Comparison of ENCODE assay signal across 8 cellular contexts in genomic region chr7:35037526-35038339, GRCh38. TPM values are rescaled to one million over a fixed set of nuclear protein-coding genes. Genes with fewer than 3 reads are reported as not detected.
DNase-seq lines count a peak whose midpoint lies in the region; ATAC-seq and TF ChIP-seq lines count a peak whose summit lies in the region.

No MANE protein-coding gene starts in this region.

- H4K91ac ChIP-seq in trophoblast cell (ENCODE audit: low read depth, low read length), result peak overlapping the region; percentile 17

- H4K8ac ChIP-seq in trophoblast cell (ENCODE audit: low read depth, low read length), result peak overlapping the region; percentile 3

- no peaks in the 10 kb centered on the region for H3K27me3 ChIP-seq in trophoblast cell (ENCODE audit: insufficient read depth, low read length)
- no peaks in the 10 kb centered on the region for H3K27me3 ChIP-seq in transverse colon

- no peaks in the 10 kb centered on the region for H3K9me3 ChIP-seq in trophoblast cell (ENCODE audit: insufficient read depth, low read depth, low read length)
- H3K9me3 ChIP-seq in transverse colon, result no peaks in the 10 kb centered on the region

- H3K27ac ChIP-seq in trophoblast cell (ENCODE audit: low read depth, low read length) (peak overlapping the region; percentile 80), transverse colon (peak overlapping the region; percentile 88 to 96 (median 94))

- in situ Hi-C loops in transverse colon (cut with MboI; ENCODE audit: low pct_ligation_motif_present in 1 of 4, low pct_unique_long_range_greater_than_20kb in 1 of 4, low sequenced_read_pairs in 3 of 4), result no loop called here

- TF ChIP-seq EP300 in transverse colon (IDR thresholded peaks at IDR 0.05; ENCODE audit: low read depth), result no peak

- H3K14ac ChIP-seq in trophoblast cell (ENCODE audit: low read length), result peak overlapping the region; percentile 6

- H3K4me3 ChIP-seq in GM12865 (ENCODE audit: low read depth, low read length) (peak overlapping the region; percentile 64), trophoblast cell (ENCODE audit: low read depth, low read length) (peak overlapping the region; percentile 89), transverse colon (peak overlapping the region; percentile 70 to 87 (median 78))

- TF ChIP-seq CTCF in GM12865 (IDR thresholded peaks at IDR 0.05; ENCODE audit: insufficient read depth, low read depth, low read length, missing control alignments) (peak; percentile 92), transverse colon (IDR thresholded peaks at IDR 0.05) (peak; percentile 75 to 90 (median 87))

- no peaks in the 10 kb centered on the region for H3K36me3 Mint-ChIP-seq in activated naive CD8-positive, alpha-beta T cell treated with anti-CD3 and anti-CD28 coated beads, Interleukin-2, amount 10 ng/mL, durations not matched to agents 7 days and 5 days

- no peak overlapping the region for H3K27ac Mint-ChIP-seq in activated naive CD8-positive, alpha-beta T cell treated with anti-CD3 and anti-CD28 coated beads, Interleukin-2, amount 10 ng/mL, durations not matched to agents 7 days and 5 days

- peak overlapping the region; percentile 54 for H2BK120ac ChIP-seq in trophoblast cell (ENCODE audit: insufficient read depth, low read length, poor library complexity)

- no peak for TF ChIP-seq POLR2A in transverse colon (IDR thresholded peaks at IDR 0.05)

- POLR2A ChIA-PET in activated naive CD8-positive, alpha-beta T cell treated with anti-CD3 and anti-CD28 coated beads, Interleukin-2, amount 10 ng/mL, durations not matched to agents 7 days and 5 days (lab: Charles Lee), result no interaction called here

- H3K36me3 ChIP-seq in trophoblast cell (ENCODE audit: control insufficient read depth in 1 of 2, insufficient read depth in 2 of 2, low read length in 2 of 2), result no peaks in the 10 kb centered on the region
- no peaks in the 10 kb centered on the region for H3K36me3 ChIP-seq in transverse colon

- H3K27me3 Mint-ChIP-seq in activated naive CD8-positive, alpha-beta T cell treated with anti-CD3 and anti-CD28 coated beads, Interleukin-2, amount 10 ng/mL, durations not matched to agents 7 days and 5 days, result peaks cover 17% of the 10 kb centered on the region

- peaks cover 5 to 8% of the 10 kb centered on the region in 2 experiments for H3K4me1 ChIP-seq in trophoblast cell (ENCODE audit: control insufficient read depth in 1 of 2, insufficient read depth in 2 of 2, low read length in 2 of 2)
- H3K4me1 ChIP-seq in transverse colon, result peaks cover 14 to 36% (median 19%) of the 10 kb centered on the region in 4 donors

- H3K4ac ChIP-seq in trophoblast cell (ENCODE audit: low read depth, low read length), result peak overlapping the region; percentile 12

- peak overlapping the region; percentile 0 for H4K12ac ChIP-seq in trophoblast cell (ENCODE audit: low read depth, low read length)

- H3K9ac ChIP-seq in trophoblast cell (ENCODE audit: low read length), result peak overlapping the region; percentile 94

- H2AFZ ChIP-seq in trophoblast cell (ENCODE audit: insufficient read depth, low read length, poor library complexity), result peak overlapping the region; percentile 9

- intact Hi-C loops in Right ventricle myocardium superior (cut with DNase I) (loop anchor here (10.0 kb wide), 1 partner anchor 213 kb away; no protein-coding TSS in a partner anchor), transverse colon (cut with DNase I; ENCODE audit: low total_unique reads) (no loop called here)

- H2BK12ac ChIP-seq in trophoblast cell (ENCODE audit: low read length), result no peak overlapping the region

- H3K9me3 Mint-ChIP-seq in activated naive CD8-positive, alpha-beta T cell treated with anti-CD3 and anti-CD28 coated beads, Interleukin-2, amount 10 ng/mL, durations not matched to agents 7 days and 5 days, result no peaks in the 10 kb centered on the region

- ATAC-seq in HG02623 (IDR thresholded peaks at IDR 0.05; ENCODE audit: unreplicated experiment) (peak; percentile 83), Right ventricle myocardium superior (ENCODE audit: poor library complexity) (peak; percentile 92)
- peak; percentile 82 for ATAC-seq in activated naive CD8-positive, alpha-beta T cell treated with anti-CD3 and anti-CD28 coated beads, Interleukin-2, amount 10 ng/mL, durations not matched to agents 7 days and 5 days (ENCODE audit: low read depth)

- peak overlapping the region; percentile 98 for H3K4me2 ChIP-seq in trophoblast cell (ENCODE audit: low read length)

- H3K18ac ChIP-seq in trophoblast cell (ENCODE audit: low read length), result no peak overlapping the region

- peak overlapping the region; percentile 87 for H3K4me3 Mint-ChIP-seq in activated naive CD8-positive, alpha-beta T cell treated with anti-CD3 and anti-CD28 coated beads, Interleukin-2, amount 10 ng/mL, durations not matched to agents 7 days and 5 days

- no peak overlapping the region for H2AK5ac ChIP-seq in trophoblast cell (ENCODE audit: low read length)

- peak; percentile 97 for DNase-seq in GM12865 (ENCODE audit: low read depth)
- DNase-seq in NCI-H1092 treated with DMSO at 0.1 percent for 48 hours (lab: John Stamatoyannopoulos, UW), result peak; percentile 94
- DNase-seq in SKM-1 (lab: John Stamatoyannopoulos, UW; ENCODE audit: unreplicated experiment), result peak; percentile 71
- peak; percentile 97 for DNase-seq in activated naive CD8-positive, alpha-beta T cell treated with anti-CD3 and anti-CD28 coated beads, Interleukin-2, amount 10 ng/mL, durations not matched to agents 7 days and 5 days
- DNase-seq in Right ventricle myocardium superior, result peak; percentile 98
- peak; percentile 93 to 96 for DNase-seq in trophoblast cell
- peak; percentile 96 for DNase-seq in transverse colon

- no peak overlapping the region for H3K23ac ChIP-seq in trophoblast cell (ENCODE audit: low read length)

- H3K79me2 ChIP-seq in trophoblast cell (ENCODE audit: control insufficient read depth, insufficient read depth, low read length, poor library complexity), result peaks cover 15% of the 10 kb centered on the region

- peaks cover 9% of the 10 kb centered on the region for H3K79me1 ChIP-seq in trophoblast cell (ENCODE audit: low read length)

- no CpG with 5 or more reads among the region's 100 CpGs for WGBS in trophoblast cell (ENCODE audit: extremely low coverage, insufficient coverage, insufficient read length)
- 0 to 1% methylated on average over 1 to 30 of the region's 100 CpGs for WGBS in transverse colon (ENCODE audit: low coverage in 1 of 2), 2 donors

- H2BK5ac ChIP-seq in trophoblast cell (ENCODE audit: low read depth, low read length, poor library complexity), result peak overlapping the region; percentile 27

- peaks cover 23% of the 10 kb centered on the region for H3K4me1 Mint-ChIP-seq in activated naive CD8-positive, alpha-beta T cell treated with anti-CD3 and anti-CD28 coated beads, Interleukin-2, amount 10 ng/mL, durations not matched to agents 7 days and 5 days

RNA-seq across cellular contexts. Expression of gene DPY19L1, which starts 0.4 kb away (rescaled TPM):
- total RNA-seq in activated naive CD8-positive, alpha-beta T cell treated with anti-CD3 and anti-CD28 coated beads, Interleukin-2, amount 10 ng/mL, durations not matched to agents 7 days and 5 days, result 10 to 100 TPM; 11.1 to 14.0 TPM
- total RNA-seq in Right ventricle myocardium superior, result 31.6 TPM
- 24.0 and 24.3 TPM in 2 replicates for polyA plus RNA-seq in trophoblast cell (2013)
- 10 to 100 TPM in 3 of 4 donors, 1 to 10 TPM in 1; 1.6 to 14.7 (median 12.0) TPM for total RNA-seq in transverse colon

Comparison
In these comparisons a context has a peak if more than half of its experiments do, and no peak if none do; other contexts are left out.
1. Peak in every context shown above with its lines: DNase-seq, ATAC-seq, H3K4me3 ChIP-seq and H3K27ac ChIP-seq.